In genomic region chr3:133467780-133468179, GRCh38 we compare ENCODE assay signal across 19 cellular contexts.
"Had no signal": no experiment of that assay in that cellular context is flagged by ENCODE, and none has a peak within 500 bp of the region (broad histone marks: within the 10 kb centered on the region; RNA-seq: fewer than 3 reads in every experiment).

No MANE protein-coding gene starts in this region.

- H3K4me1 ChIP-seq: sigmoid colon had no signal

- H3K36me3 ChIP-seq: lower lobe of right lung, sigmoid colon, thoracic aorta had no signal

- H3K36me3 Mint-ChIP-seq: activated naive CD4-positive, alpha-beta T cell treated with anti-CD3 and anti-CD28 coated beads, Interleukin-2, amount 50 U/mL, for 72 hours; brain; WTC11 had no signal

- H3K27ac Mint-ChIP-seq: activated naive CD4-positive, alpha-beta T cell treated with anti-CD3 and anti-CD28 coated beads, Interleukin-2, amount 50 U/mL, for 72 hours; endodermal cell; nephron; T-helper 17 cell; WTC11 had no signal

- H3K27me3 Mint-ChIP-seq: activated CD4-positive, alpha-beta T cell treated with anti-CD3 and anti-CD28 coated beads, Interleukin-2, amount 10 ng/mL, durations not matched to agents 7 days and 5 days; brain; T-helper 17 cell had no signal

- DNase-seq: activated CD4-positive, alpha-beta T cell treated with anti-CD3 and anti-CD28 coated beads, Interleukin-2, amount 10 ng/mL, durations not matched to agents 7 days and 5 days; activated effector memory CD4-positive, alpha-beta T cell treated with anti-CD3 and anti-CD28 coated beads, Interleukin-2, amount 50 U/mL, for 16 hours; activated T-cell treated with anti-CD3 and anti-CD28 coated beads, Interleukin-2, amount 50 U/mL, for 1 hour; amygdala; dermis blood vessel endothelial cell; endodermal cell; erythroblast; hypothalamus; lower lobe of right lung; mucosa of descending colon; sigmoid colon; stimulated activated CD4-positive, alpha-beta T cell treated with anti-CD3 and anti-CD28 coated beads, Interleukin-12 subunit alpha, Interleukin-12 subunit beta, amount 100 ng/mL, for 4 hours; stimulated activated naive CD8-positive, alpha-beta T cell treated with anti-CD3 and anti-CD28 coated beads, Interleukin-15, Interleukin-2, amounts not matched to agents 100 U/mL and 50 U/mL, for 24 hours; T-helper 17 cell had no signal

- H3K4me3 ChIP-seq: lower lobe of right lung, mucosa of descending colon, sigmoid colon, thoracic aorta had no signal

- H3K27me3 ChIP-seq: sigmoid colon had no signal

- H3K9me3 Mint-ChIP-seq: activated CD4-positive, alpha-beta T cell treated with anti-CD3 and anti-CD28 coated beads, Interleukin-2, amount 10 ng/mL, durations not matched to agents 7 days and 5 days; activated naive CD4-positive, alpha-beta T cell treated with anti-CD3 and anti-CD28 coated beads, Interleukin-2, amount 50 U/mL, for 72 hours; brain; endodermal cell; nephron; WTC11 had no signal

- ATAC-seq: lower lobe of right lung; stimulated activated naive CD8-positive, alpha-beta T cell treated with anti-CD3 and anti-CD28 coated beads, Interleukin-15, Interleukin-2, amounts not matched to agents 100 U/mL and 50 U/mL, for 24 hours; T-helper 17 cell; WTC11 had no signal

- H3K4me3 Mint-ChIP-seq: activated CD4-positive, alpha-beta T cell treated with anti-CD3 and anti-CD28 coated beads, Interleukin-2, amount 10 ng/mL, durations not matched to agents 7 days and 5 days; brain; endodermal cell; nephron; T-helper 17 cell; WTC11 had no signal

- H3K9me3 ChIP-seq: lower lobe of right lung, mucosa of descending colon, sigmoid colon, thoracic aorta had no signal

- H3K27ac ChIP-seq: lower lobe of right lung, sigmoid colon, thoracic aorta had no signal

- H3K4me1 Mint-ChIP-seq: brain had no signal
